In the genomic region with DNA sequence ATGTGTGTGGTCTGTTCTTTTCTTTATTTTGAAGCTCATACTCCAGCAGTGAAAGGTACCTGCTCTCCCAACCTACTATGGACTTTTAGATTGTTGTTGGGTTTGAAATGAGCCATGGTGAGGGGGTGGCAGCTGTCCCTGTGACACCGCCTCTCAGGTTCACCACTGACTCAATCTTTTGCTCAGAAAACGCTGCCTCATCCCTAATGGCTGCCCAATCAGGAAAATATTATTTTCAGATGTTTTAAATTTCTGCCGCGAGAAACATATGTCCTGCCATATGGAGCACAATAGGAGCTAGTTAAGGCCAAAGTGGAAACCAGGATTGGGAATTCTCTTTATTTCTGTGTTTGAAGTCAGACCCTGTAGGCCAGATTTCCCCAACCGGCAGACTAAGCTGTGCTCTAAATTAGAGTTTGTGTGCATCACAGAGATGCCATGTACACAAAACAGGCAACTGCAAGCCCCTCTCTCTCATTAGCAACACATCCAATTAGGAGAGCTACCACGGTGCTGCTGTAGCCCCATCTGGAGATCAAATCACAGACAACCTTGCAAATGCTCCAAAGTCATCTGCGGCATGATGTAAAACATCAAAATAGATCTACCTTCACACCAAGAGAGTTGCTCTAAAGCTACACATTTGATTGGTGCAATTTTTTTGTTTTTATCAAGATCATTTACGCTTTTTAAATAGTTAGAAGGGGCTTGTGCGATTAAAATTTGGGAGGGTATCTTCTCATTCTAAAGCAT, we compare ENCODE assay signal across 20 cellular contexts.
DNase-seq lines count a peak whose midpoint lies in the region; ATAC-seq, FAIRE-seq and TF ChIP-seq lines count a peak whose summit lies in the region.
"Had no signal": no experiment of that assay in that cellular context is flagged by ENCODE, and none has a peak within 500 bp of the region (broad histone marks: within the 10 kb centered on the region; RNA-seq: fewer than 3 reads in every experiment).

No MANE protein-coding gene starts in this region.

- no peaks in the 10 kb centered on the region for H3K36me3 ChIP-seq in K562 (ENCODE audit: control insufficient read depth, insufficient read depth, low read length)
- H3K36me3 ChIP-seq: BLaER1, SJSA1 had no signal

- peak; percentile 23 for DNase-seq in activated CD4-positive, alpha-beta T cell treated with anti-CD3 and anti-CD28 coated beads for 48 hours
- DNase-seq in activated CD4-positive, alpha-beta T cell treated with anti-CD3 and anti-CD28 coated beads, Interleukin-2, amount 10 ng/mL, durations not matched to agents 7 days and 5 days, result no peak
- DNase-seq in NCI-H69 (lab: John Stamatoyannopoulos, UW), result peak; percentile 21
- DNase-seq in K562 (ENCODE audit: extremely low read depth in 1 of 4, low spot score in 3 of 4), result peak in 1 of 4 experiments; percentile 19
- no peak for DNase-seq in activated CD4-positive, CD25-positive, alpha-beta regulatory T cell treated with anti-CD3 and anti-CD28 coated beads, Interleukin-2, amount 50 U/mL, for 72 hours
- no peak for DNase-seq in NCI-H748 treated with DMSO at 0.1 percent for 48 hours (lab: John Stamatoyannopoulos, UW)
- no peak for DNase-seq in DMS114 treated with DMSO at 0.1 percent for 48 hours (lab: John Stamatoyannopoulos, UW; ENCODE audit: unreplicated experiment)
- DNase-seq in KG1 (lab: John Stamatoyannopoulos, UW), result no peak
- DNase-seq: 8988T; CD8-positive, alpha-beta memory T cell; DMS153; EL; H7; NCI-H1436 treated with DMSO at 0.1 percent for 48 hours; NK-92 treated with Interleukin-12 subunit alpha and Interleukin-12 subunit beta, amount 100 ng/mL, for 24 hours; T-helper 1 cell had no signal

- no peak for TF ChIP-seq RAD21 in K562 (CRISPR knock-in tag; conservative IDR thresholded peaks at IDR 0.05 in 1 of 2, IDR thresholded peaks at IDR 0.05 in 1 of 2)

- H3K4me3 Mint-ChIP-seq in activated CD4-positive, alpha-beta T cell treated with anti-CD3 and anti-CD28 coated beads, Interleukin-2, amount 10 ng/mL, durations not matched to agents 7 days and 5 days, result no peak overlapping the region
- H3K4me3 Mint-ChIP-seq: CD8-positive, alpha-beta memory T cell; IgD-negative memory B cell had no signal

- H3K27ac Mint-ChIP-seq in activated CD4-positive, alpha-beta T cell treated with anti-CD3 and anti-CD28 coated beads, Interleukin-2, amount 10 ng/mL, durations not matched to agents 7 days and 5 days, result no peak overlapping the region
- H3K27ac Mint-ChIP-seq: CD8-positive, alpha-beta memory T cell had no signal

- no peak for FAIRE-seq in K562 (lab: Jason Lieb, UNC)

- intact Hi-C loops in K562 (cut with micrococcal nuclease), result no loop called here

- TF ChIP-seq CTCF in K562 (IDR thresholded peaks at IDR 0.05 in 2 of 3, conservative IDR thresholded peaks at IDR 0.05 in 1 of 3; ENCODE audit: insufficient read depth in 2 of 3, low read depth in 1 of 3, low read length in 3 of 3), result no peak

- CTCF ChIA-PET in activated CD4-positive, alpha-beta T cell treated with anti-CD3 and anti-CD28 coated beads, Interleukin-2, amount 10 ng/mL, durations not matched to agents 7 days and 5 days (lab: Charles Lee), result interaction anchor here (0.6 to 1.9 kb wide), 6 partner anchors 9 to 810 kb away, joined by 3 to 10 read pairs (median 4); no protein-coding TSS in a partner anchor
- CTCF ChIA-PET in K562 (lab: Yijun Ruan, JAX; ENCODE audit: low intra/inter-chr PET ratio), result no interaction called here

- H3K9ac ChIP-seq in K562 (ENCODE audit: insufficient read depth in 1 of 2, low read depth in 2 of 2, low read length in 2 of 2), result no peak overlapping the region
- H3K9ac ChIP-seq: BLaER1 had no signal

- TF ChIP-seq EP300 in K562 (IDR thresholded peaks at IDR 0.05; ENCODE audit: low read length), result no peak

- ATAC-seq in K562, result peak; percentile 53

- H3K4me1 Mint-ChIP-seq in activated CD4-positive, alpha-beta T cell treated with anti-CD3 and anti-CD28 coated beads, Interleukin-2, amount 10 ng/mL, durations not matched to agents 7 days and 5 days, result peaks cover 27% of the 10 kb centered on the region
- H3K4me1 Mint-ChIP-seq: IgD-negative memory B cell had no signal

- H3K27me3 ChIP-seq in K562 (ENCODE audit: control insufficient read depth in 2 of 2, insufficient read depth in 2 of 2, low read length in 2 of 2), result no peaks in the 10 kb centered on the region
- H3K27me3 ChIP-seq: BLaER1 had no signal

- no TSS peak for BruUV-seq in K562 (replicated peaks; lab: Mats Ljungman, UMichigan)

- no peaks in the 10 kb centered on the region for H3K9me1 ChIP-seq in K562 (ENCODE audit: control insufficient read depth, insufficient read depth, low read length)

- H4K20me1 ChIP-seq in K562 (replicated peaks; ENCODE audit: control insufficient read depth, insufficient read depth, low read length), result no peaks in the 10 kb centered on the region
- H4K20me1 ChIP-seq: BLaER1 had no signal

- in situ Hi-C loops in K562 (cut with MboI), result no loop called here

- no peaks in the 10 kb centered on the region for H3K79me2 ChIP-seq in K562 (ENCODE audit: control insufficient read depth, insufficient read depth, low read length)

- no peak overlapping the region for H3K4me2 ChIP-seq in K562 (ENCODE audit: insufficient read depth, low read length)
- H3K4me2 ChIP-seq: BLaER1 had no signal

- H3K27me3 Mint-ChIP-seq in activated CD4-positive, alpha-beta T cell treated with anti-CD3 and anti-CD28 coated beads, Interleukin-2, amount 10 ng/mL, durations not matched to agents 7 days and 5 days, result peaks cover 1% of the 10 kb centered on the region

- POLR2A ChIA-PET in activated CD4-positive, alpha-beta T cell treated with anti-CD3 and anti-CD28 coated beads, Interleukin-2, amount 10 ng/mL, durations not matched to agents 7 days and 5 days (lab: Charles Lee), result no interaction called here
- POLR2A ChIA-PET in K562 (lab: Yijun Ruan, JAX), result interaction anchor here (1.0 to 1.7 kb wide), 3 partner anchors 14 to 27 kb away, joined by 3 to 7 read pairs (median 4); no protein-coding TSS in a partner anchor

- H3K27ac ChIP-seq in K562 (ENCODE audit: extremely low read depth, low read depth, low read length), result no peak overlapping the region
- H3K27ac ChIP-seq: BLaER1, RWPE1, SJSA1 had no signal

- WGBS in K562 (ENCODE audit: insufficient coverage, low coverage, missing lambda C conversion rate), result 48% methylated on average over 9 of the region's 9 CpGs

- H3K9me3 Mint-ChIP-seq in activated CD4-positive, alpha-beta T cell treated with anti-CD3 and anti-CD28 coated beads, Interleukin-2, amount 10 ng/mL, durations not matched to agents 7 days and 5 days, result peaks cover 10% of the 10 kb centered on the region
- H3K9me3 Mint-ChIP-seq: CD8-positive, alpha-beta memory T cell; IgD-negative memory B cell had no signal

- peaks cover 0 to 2% of the 10 kb centered on the region in 2 experiments; a peak in 2 of 5 replicates for H3K4me1 ChIP-seq in K562 (replicated peaks in 1 of 2; ENCODE audit: control insufficient read depth in 2 of 2, insufficient read depth in 2 of 2, low read length in 2 of 2)
- H3K4me1 ChIP-seq: SJSA1 had no signal

- TF ChIP-seq POLR2A in K562 (conservative IDR thresholded peaks at IDR 0.05), result no peak

- peak overlapping the region; percentile 53; the same call in 1 of the 2 replicates for H2AFZ ChIP-seq in K562 (ENCODE audit: low read depth, low read length)

- no peak overlapping the region for H3K4me3 ChIP-seq in K562
- H3K4me3 ChIP-seq: BLaER1, SJSA1 had no signal

- H3K36me3 Mint-ChIP-seq in activated CD4-positive, alpha-beta T cell treated with anti-CD3 and anti-CD28 coated beads, Interleukin-2, amount 10 ng/mL, durations not matched to agents 7 days and 5 days (ENCODE audit: low read depth), result peaks cover 8% of the 10 kb centered on the region
- H3K36me3 Mint-ChIP-seq: CD8-positive, alpha-beta memory T cell had no signal

- H3K9me3 ChIP-seq in K562 (replicated peaks; ENCODE audit: control insufficient read depth, insufficient read depth, low read depth, low read length), result no peaks in the 10 kb centered on the region
- H3K9me3 ChIP-seq: BLaER1, SJSA1 had no signal

TF ChIP-seq in K562, 482 proteins besides CTCF, POLR2A, EP300 and RAD21 (continues in another document):
- TF ChIP-seq ATF6 (CRISPR knock-in tag; IDR thresholded peaks at IDR 0.05) (no peak), ZNF316 (IDR thresholded peaks at IDR 0.05) (0 out of 2 replicates have a peak, but pooled peaks have one; percentile 18), ELK3 (CRISPR knock-in tag; IDR thresholded peaks at IDR 0.05) (no peak)

Comparison
In these comparisons a context has a peak if more than half of its experiments do, and no peak if none do; other contexts are left out.
1. DNase-seq: peak in activated CD4-positive, alpha-beta T cell treated with anti-CD3 and anti-CD28 coated beads for 48 hours (single experiment) and NCI-H69 (single experiment); none in activated CD4-positive, alpha-beta T cell treated with anti-CD3 and anti-CD28 coated beads, Interleukin-2, amount 10 ng/mL, durations not matched to agents 7 days and 5 days (single experiment), activated CD4-positive, CD25-positive, alpha-beta regulatory T cell treated with anti-CD3 and anti-CD28 coated beads, Interleukin-2, amount 50 U/mL, for 72 hours (single experiment), NCI-H748 treated with DMSO at 0.1 percent for 48 hours (single experiment), DMS114 treated with DMSO at 0.1 percent for 48 hours (single experiment) and KG1 (single experiment).